6 cellular contexts compared by ENCODE assay signal in genomic region chr12:106317406-106318082, GRCh38.
"Had no signal": no experiment of that assay in that cellular context is flagged by ENCODE, and none has a peak within 500 bp of the region (broad histone marks: within the 10 kb centered on the region; RNA-seq: fewer than 3 reads in every experiment).

No MANE protein-coding gene starts in this region.

- H3K4me1 ChIP-seq: vagina had no signal

- DNase-seq: activated naive CD4-positive, alpha-beta T cell treated with anti-CD3 and anti-CD28 coated beads, Interleukin-2, amount 10 ng/mL, durations not matched to agents 7 days and 5 days; effector memory CD4-positive, alpha-beta T cell; tibial artery had no signal

- H3K9me3 ChIP-seq: tibial artery, vagina had no signal

- H3K27me3 ChIP-seq: tibial artery, vagina had no signal

- ATAC-seq: stimulated activated memory B cell treated with anti-CD40 and anti-IgM and Interleukin-4, amounts not matched to agents 10 μg/mL and 1 μg/mL and 100 μg/mL, for 72 hours had no signal

- H3K27ac ChIP-seq: epithelial cell of prostate, tibial artery, vagina had no signal

- H3K4me3 ChIP-seq: tibial artery, vagina had no signal
